ENCODE assay signal across 17 cellular contexts in genomic region chr3:157589168-157589567, GRCh38.
DNase-seq lines count a peak whose midpoint lies in the region; ATAC-seq, FAIRE-seq and TF ChIP-seq lines count a peak whose summit lies in the region.
"Had no signal": no experiment of that assay in that cellular context is flagged by ENCODE, and none has a peak within 500 bp of the region (broad histone marks: within the 10 kb centered on the region; RNA-seq: fewer than 3 reads in every experiment).

No MANE protein-coding gene starts in this region.

- no peaks in the 10 kb centered on the region for H4K20me1 ChIP-seq in SK-N-SH (ENCODE audit: insufficient read depth)

- H3K27me3 ChIP-seq in SK-N-SH (ENCODE audit: insufficient read depth) (no peaks in the 10 kb centered on the region), esophagus muscularis mucosa (no peaks in the 10 kb centered on the region), pancreas (no peaks in the 10 kb centered on the region), esophagus squamous epithelium (no peaks in the 10 kb centered on the region)

- H3K4me2 ChIP-seq in SK-N-SH, result no peak overlapping the region

- TF ChIP-seq EP300 in SK-N-SH (IDR thresholded peaks at IDR 0.05; ENCODE audit: borderline replicate concordance in 1 of 2, low read depth in 1 of 2, low read length in 1 of 2) (no peak), esophagus muscularis mucosa (IDR thresholded peaks at IDR 0.05) (no peak)

- WGBS in SK-N-SH (ENCODE audit: low lambda C conversion rate), result 36% methylated on average over 2 of the region's 2 CpGs
- 56% methylated on average over 2 of the region's 2 CpGs for WGBS in esophagus muscularis mucosa
- 56 to 62% methylated on average over 2 of the region's 2 CpGs for WGBS in pancreas, 2 donors
- WGBS in esophagus squamous epithelium, 2 donors, result 36 to 39% methylated on average over 2 of the region's 2 CpGs

- H3K9ac ChIP-seq in SK-N-SH, result no peak overlapping the region

- no peaks in the 10 kb centered on the region for H3K79me2 ChIP-seq in SK-N-SH (ENCODE audit: insufficient read depth)

- no peaks in the 10 kb centered on the region for H3K36me3 ChIP-seq in SK-N-SH (replicated peaks in 1 of 2; ENCODE audit: control insufficient read depth in 1 of 2, insufficient read depth in 2 of 2, low read length in 1 of 2)
- H3K36me3 ChIP-seq in esophagus muscularis mucosa, result no peaks in the 10 kb centered on the region
- no peaks in the 10 kb centered on the region for H3K36me3 ChIP-seq in pancreas
- no peaks in the 10 kb centered on the region for H3K36me3 ChIP-seq in esophagus squamous epithelium

- POLR2A ChIA-PET in SK-N-SH (lab: Yijun Ruan, JAX), result no interaction called here

- H3F3A ChIP-seq in SK-N-SH (replicated peaks; ENCODE audit: insufficient read depth), result no peaks in the 10 kb centered on the region

- no peak for ATAC-seq in SK-N-SH treated with all-trans-retinoic acid at 6 μM for 48 hours
- ATAC-seq in GM21717 (IDR thresholded peaks at IDR 0.05; ENCODE audit: unreplicated experiment), result no peak
- no peak for ATAC-seq in pancreas

- no peak for DNase-seq in SK-N-SH
- peak; percentile 14 for DNase-seq in esophagus muscularis mucosa (ENCODE audit: extremely low spot score)
- peak; percentile 39 for DNase-seq in fibroblast of the aortic adventitia (ENCODE audit: low read depth)
- DNase-seq in NAMALWA (ENCODE audit: low spot score), result no peak
- DNase-seq in pancreas, result no peak
- no peak for DNase-seq in esophagus squamous epithelium (lab: John Stamatoyannopoulos, UW)
- DNase-seq: 8988T; C1 segment of cervical spinal cord; Calu3; CD4-positive, alpha-beta T cell; DMS 273 treated with DMSO at 0.1 percent for 48 hours; HCEC 1CT; HFFc6 had no signal

- FAIRE-seq in pancreas (lab: Jason Lieb, UNC), result no peak
- FAIRE-seq: GM18507, H1 had no signal

- H3K4me3 ChIP-seq in SK-N-SH (ENCODE audit: low read depth in 2 of 2, low read length in 1 of 2), result no peak overlapping the region
- H3K4me3 ChIP-seq in esophagus muscularis mucosa, result no peak overlapping the region
- no peak overlapping the region for H3K4me3 ChIP-seq in fibroblast of the aortic adventitia (ENCODE audit: low read depth, low read length)
- no peak overlapping the region for H3K4me3 ChIP-seq in pancreas
- no peak overlapping the region for H3K4me3 ChIP-seq in esophagus squamous epithelium

- no peak for TF ChIP-seq RAD21 in SK-N-SH (IDR thresholded peaks at IDR 0.05; ENCODE audit: low read length)

- no peaks in the 10 kb centered on the region for H3K9me2 ChIP-seq in SK-N-SH

- H2AFZ ChIP-seq in SK-N-SH (ENCODE audit: low read depth), result no peak overlapping the region

- TF ChIP-seq CTCF in SK-N-SH (IDR thresholded peaks at IDR 0.05), result no peak
- TF ChIP-seq CTCF in esophagus muscularis mucosa (IDR thresholded peaks at IDR 0.05), result no peak
- TF ChIP-seq CTCF in fibroblast of the aortic adventitia (IDR thresholded peaks at IDR 0.05; ENCODE audit: insufficient read depth, low read length), result no peak
- TF ChIP-seq CTCF in pancreas (IDR thresholded peaks at IDR 0.05), result no peak
- no peak for TF ChIP-seq CTCF in esophagus squamous epithelium (IDR thresholded peaks at IDR 0.05)

- CTCF ChIA-PET in SK-N-SH (lab: Yijun Ruan, JAX), result interaction anchor here (0.7 to 2.2 kb wide), 2 partner anchors 16 to 17 kb away, joined by 3 to 5 read pairs; no protein-coding TSS in a partner anchor

- H3K9me3 ChIP-seq in SK-N-SH (no peaks in the 10 kb centered on the region), esophagus muscularis mucosa (no peaks in the 10 kb centered on the region), pancreas (no peaks in the 10 kb centered on the region), esophagus squamous epithelium (no peaks in the 10 kb centered on the region)

- intact Hi-C loops in esophagus muscularis mucosa (cut with DNase I), result no loop called here
- intact Hi-C loops in pancreas (cut with DNase I), result no loop called here
- intact Hi-C loops in esophagus squamous epithelium (cut with DNase I), result no loop called here

- TF ChIP-seq POLR2A in esophagus muscularis mucosa (IDR thresholded peaks at IDR 0.05; ENCODE audit: low read depth), result no peak
- TF ChIP-seq POLR2A in esophagus squamous epithelium (IDR thresholded peaks at IDR 0.05), result no peak

- H3K27ac ChIP-seq in SK-N-SH (ENCODE audit: low read depth in 2 of 2, low read length in 1 of 2) (peak overlapping the region; percentile 36 to 79; a peak in 2 of 4 replicates), esophagus muscularis mucosa (replicated peaks in 1 of 4) (no peak overlapping the region), pancreas (no peak overlapping the region), esophagus squamous epithelium (no peak overlapping the region)

- peaks cover 0 to 4% of the 10 kb centered on the region in 2 experiments; a peak in 2 of 4 replicates for H3K4me1 ChIP-seq in SK-N-SH (ENCODE audit: control insufficient read depth in 1 of 2, insufficient read depth in 2 of 2, low read depth in 1 of 2, low read length in 1 of 2)
- H3K4me1 ChIP-seq in esophagus muscularis mucosa, result no peaks in the 10 kb centered on the region
- no peaks in the 10 kb centered on the region for H3K4me1 ChIP-seq in pancreas
- no peaks in the 10 kb centered on the region for H3K4me1 ChIP-seq in esophagus squamous epithelium

TF ChIP-seq in SK-N-SH, 30 proteins besides CTCF, POLR2A, EP300 and RAD21 (continues in another document):
- TF ChIP-seq IRF3 (IDR thresholded peaks at IDR 0.05; ENCODE audit: low read depth, low read length) (no peak), PBX3 (IDR thresholded peaks at IDR 0.05) (no peak), MEF2A (IDR thresholded peaks at IDR 0.05; ENCODE audit: borderline replicate concordance, low read depth) (no peak), TEAD4 (IDR thresholded peaks at IDR 0.05; ENCODE audit: borderline replicate concordance, insufficient read depth) (no peak), RXRA (IDR thresholded peaks at IDR 0.05; ENCODE audit: borderline replicate concordance, low read depth) (no peak), MXI1 (IDR thresholded peaks at IDR 0.05; ENCODE audit: low read depth, low read length) (no peak)

TF ChIP-seq in SK-N-SH treated with all-trans-retinoic acid at 6 μM for 48 hours, 23 proteins besides CTCF, POLR2A, EP300 and RAD21:
- TF ChIP-seq PATZ1 (CRISPR knock-in tag; IDR thresholded peaks at IDR 0.05; ENCODE audit: borderline replicate concordance) (no peak), ZNF565 (CRISPR knock-in tag; conservative IDR thresholded peaks at IDR 0.05; ENCODE audit: low read depth) (no peak), ZFP30 (CRISPR knock-in tag; IDR thresholded peaks at IDR 0.05) (no peak), CSDC2 (CRISPR knock-in tag; IDR thresholded peaks at IDR 0.05) (no peak), GLIS3 (CRISPR knock-in tag; IDR thresholded peaks at IDR 0.05) (no peak), TCF4 (CRISPR knock-in tag; IDR thresholded peaks at IDR 0.05; ENCODE audit: borderline replicate concordance) (no peak), TOX (CRISPR knock-in tag; IDR thresholded peaks at IDR 0.05; ENCODE audit: borderline replicate concordance) (no peak), POU6F1 (CRISPR knock-in tag; IDR thresholded peaks at IDR 0.05; ENCODE audit: borderline replicate concordance, low read depth) (no peak), ZFP3 (CRISPR knock-in tag; IDR thresholded peaks at IDR 0.05) (no peak), ISL1 (CRISPR knock-in tag; IDR thresholded peaks at IDR 0.05) (no peak), SNAI2 (CRISPR knock-in tag; IDR thresholded peaks at IDR 0.05) (no peak), ZC3H10 (CRISPR knock-in tag; IDR thresholded peaks at IDR 0.05) (no peak), BACH2 (CRISPR knock-in tag; IDR thresholded peaks at IDR 0.05; ENCODE audit: borderline replicate concordance) (no peak), ESRRG (CRISPR knock-in tag; IDR thresholded peaks at IDR 0.05) (no peak), CREB5 (CRISPR knock-in tag; IDR thresholded peaks at IDR 0.05; ENCODE audit: low read depth) (no peak), ZNF70 (CRISPR knock-in tag; IDR thresholded peaks at IDR 0.05) (no peak)

Comparison
In these comparisons a context has a peak if more than half of its experiments do, and no peak if none do; other contexts are left out.
1. DNase-seq: peak in esophagus muscularis mucosa (single experiment) and fibroblast of the aortic adventitia (single experiment); none in SK-N-SH (single experiment), NAMALWA (single experiment), pancreas (0 of 6) and esophagus squamous epithelium (single experiment).
2. H3K27ac ChIP-seq: peak in SK-N-SH (2 of 2); none in esophagus muscularis mucosa (0 of 4), pancreas (0 of 4) and esophagus squamous epithelium (0 of 4).